9 cellular contexts compared by ENCODE assay signal in the genomic region with DNA sequence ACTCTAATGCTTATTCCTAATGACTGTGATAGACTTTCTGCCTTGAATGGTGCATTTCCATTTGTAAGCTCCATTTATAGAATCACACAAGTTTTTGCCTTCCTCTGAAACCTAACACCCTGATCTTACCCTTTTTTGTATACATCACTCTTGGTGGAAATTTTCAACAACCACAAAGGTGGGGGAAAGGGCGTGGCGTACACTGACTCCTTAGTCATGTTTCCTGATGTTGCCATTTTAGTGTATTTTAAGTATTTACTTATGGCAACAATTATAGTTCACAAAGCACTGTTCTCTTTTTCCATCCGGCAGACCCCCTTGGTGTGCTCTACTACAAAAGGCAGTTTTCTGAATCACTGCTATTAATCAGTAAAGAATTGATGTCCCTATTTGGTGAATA.
DNase-seq lines count a peak whose midpoint lies in the region; ATAC-seq, FAIRE-seq and TF ChIP-seq lines count a peak whose summit lies in the region.
"Had no signal": no experiment of that assay in that cellular context is flagged by ENCODE, and none has a peak within 500 bp of the region (broad histone marks: within the 10 kb centered on the region; RNA-seq: fewer than 3 reads in every experiment).

No MANE protein-coding gene starts in this region.

- no peak overlapping the region for H3K4me3 ChIP-seq in RWPE2 (ENCODE audit: severe bottlenecking)

- ATAC-seq in RWPE2 (ENCODE audit: low read depth) (peak; percentile 87), GM21619 (IDR thresholded peaks at IDR 0.05; ENCODE audit: unreplicated experiment) (no peak), GM18519 (IDR thresholded peaks at IDR 0.05; ENCODE audit: low FRiP score, unreplicated experiment) (no peak)
- ATAC-seq in activated naive CD4-positive, alpha-beta T cell treated with anti-CD3 and anti-CD28 coated beads, Interleukin-2, amount 50 U/mL, for 72 hours: peak; percentile 57 to 73

- H3K9me3 ChIP-seq in RWPE2 (ENCODE audit: severe bottlenecking): no peaks in the 10 kb centered on the region

- peaks cover 0 to 29% of the 10 kb centered on the region in 2 donors for H3K36me3 Mint-ChIP-seq in activated naive CD4-positive, alpha-beta T cell treated with anti-CD3 and anti-CD28 coated beads, Interleukin-2, amount 50 U/mL, for 72 hours

- H3K27me3 ChIP-seq in RWPE2 (ENCODE audit: insufficient read depth, poor library complexity, severe bottlenecking): no peaks in the 10 kb centered on the region

- peak overlapping the region in 1 of 2 donors; percentile 38 for H3K27ac Mint-ChIP-seq in activated naive CD4-positive, alpha-beta T cell treated with anti-CD3 and anti-CD28 coated beads, Interleukin-2, amount 50 U/mL, for 72 hours

- peak; percentile 24 for DNase-seq in GM03348 (ENCODE audit: low spot score)
- no peak for DNase-seq in RWPE2 (ENCODE audit: low spot score)
- peak in 1 of 2 donors; percentile 58 for DNase-seq in activated naive CD4-positive, alpha-beta T cell treated with anti-CD3 and anti-CD28 coated beads, Interleukin-2, amount 50 U/mL, for 72 hours (ENCODE audit: low spot score in 2 of 2)
- DNase-seq in stimulated activated CD4-positive, alpha-beta T cell treated with anti-CD3 and anti-CD28 coated beads, Interleukin-15, amount 100 ng/mL, for 1 hour (ENCODE audit: low read depth in 1 of 2, low spot score in 1 of 2): peak; percentile 36 to 39
- DNase-seq in D721Med (ENCODE audit: insufficient read length, low spot score): no peak
- DNase-seq in pons (ENCODE audit: low spot score): no peak

- TF ChIP-seq CTCF in RWPE2 (IDR thresholded peaks at IDR 0.05; ENCODE audit: poor library complexity, severe bottlenecking) (no peak), D721Med (IDR thresholded peaks at IDR 0.05; ENCODE audit: insufficient read depth, missing control alignments) (no peak)

- H3K27ac ChIP-seq in RWPE2 (ENCODE audit: poor library complexity, severe bottlenecking): peak overlapping the region; percentile 26

- H3K4me1 ChIP-seq in RWPE2 (ENCODE audit: insufficient read depth, poor library complexity, severe bottlenecking): peaks cover 28% of the 10 kb centered on the region

- no peaks in the 10 kb centered on the region for H3K9me3 Mint-ChIP-seq in activated naive CD4-positive, alpha-beta T cell treated with anti-CD3 and anti-CD28 coated beads, Interleukin-2, amount 50 U/mL, for 72 hours

- no peak for FAIRE-seq in D721Med (lab: Jason Lieb, UNC)
- FAIRE-seq: colon had no signal

- H3K36me3 ChIP-seq in RWPE2 (ENCODE audit: low read depth): no peaks in the 10 kb centered on the region

Comparison
In these comparisons a context has a peak if more than half of its experiments do, and no peak if none do; other contexts are left out.
1. DNase-seq: peak in GM03348 (single experiment) and stimulated activated CD4-positive, alpha-beta T cell treated with anti-CD3 and anti-CD28 coated beads, Interleukin-15, amount 100 ng/mL, for 1 hour (2 of 2); none in RWPE2 (single experiment), D721Med (single experiment) and pons (single experiment).
2. ATAC-seq: peak in RWPE2 (single experiment) and activated naive CD4-positive, alpha-beta T cell treated with anti-CD3 and anti-CD28 coated beads, Interleukin-2, amount 50 U/mL, for 72 hours (2 of 2); none in GM21619 (single experiment) and GM18519 (single experiment).